In the genomic region with DNA sequence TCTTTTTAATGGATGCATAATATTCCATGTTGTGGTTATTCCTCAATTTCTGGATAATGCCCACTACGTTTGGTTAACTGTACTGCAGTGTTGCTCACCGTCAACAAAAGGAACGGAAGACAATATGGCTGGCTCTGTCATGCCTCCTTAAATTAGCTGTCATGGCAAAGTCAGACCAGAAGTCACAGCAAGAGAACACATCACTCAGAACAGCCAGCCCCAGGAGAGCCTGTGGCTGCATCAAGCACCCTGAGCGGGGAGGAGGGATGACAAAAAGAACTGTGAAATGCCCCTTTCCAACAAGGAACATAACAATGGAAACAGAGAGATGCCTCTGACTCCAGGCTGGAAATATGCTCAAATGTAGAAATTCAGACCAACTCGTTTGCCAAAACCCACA, we compare ENCODE assay signal across 28 cellular contexts.
"Had no signal": no experiment of that assay in that cellular context is flagged by ENCODE, and none has a peak within 500 bp of the region (broad histone marks: within the 10 kb centered on the region; RNA-seq: fewer than 3 reads in every experiment).

No MANE protein-coding gene starts in this region.

- H3K27me3 ChIP-seq: neural progenitor cell, ovary, right lobe of liver, sigmoid colon, stomach, thyroid gland, tibial nerve, upper lobe of right lung, vagina had no signal

- H3K9me3 Mint-ChIP-seq: natural killer cell; stimulated activated effector memory CD8-positive, alpha-beta T cell treated with anti-CD3 and anti-CD28 coated beads, Interleukin-12 subunit alpha, Interleukin-12 subunit beta, amount 100 ng/mL, for 72 hours had no signal

- H3K4me3 Mint-ChIP-seq: natural killer cell; nephron; neural progenitor cell; stimulated activated effector memory CD8-positive, alpha-beta T cell treated with anti-CD3 and anti-CD28 coated beads, Interleukin-12 subunit alpha, Interleukin-12 subunit beta, amount 100 ng/mL, for 72 hours; stimulated activated naive B cell treated with anti-CD40 and anti-IgM and Interleukin-4, amounts not matched to agents 10 μg/mL and 1 μg/mL and 100 μg/mL, for 72 hours; stimulated activated naive CD8-positive, alpha-beta T cell treated with anti-CD3 and anti-CD28 coated beads, Interleukin-15, Interleukin-2, amounts not matched to agents 100 ng/mL and 50 ng/mL, for 24 hours had no signal

- H3K27ac ChIP-seq: neural progenitor cell, ovary, parathyroid adenoma, psoas muscle, right lobe of liver, sigmoid colon, stomach, thoracic aorta, thyroid gland, tibial nerve, upper lobe of right lung, vagina had no signal

- H3K27me3 Mint-ChIP-seq: stimulated activated naive B cell treated with anti-CD40 and anti-IgM and Interleukin-4, amounts not matched to agents 10 μg/mL and 1 μg/mL and 100 μg/mL, for 72 hours; stimulated activated naive CD8-positive, alpha-beta T cell treated with anti-CD3 and anti-CD28 coated beads, Interleukin-15, Interleukin-2, amounts not matched to agents 100 ng/mL and 50 ng/mL, for 24 hours had no signal

- H3K9me3 ChIP-seq: ovary, psoas muscle, right lobe of liver, sigmoid colon, stomach, thoracic aorta, thyroid gland, tibial nerve, upper lobe of right lung, vagina had no signal

- H3K9ac ChIP-seq: neural progenitor cell, parathyroid adenoma had no signal

- H3K27ac Mint-ChIP-seq: natural killer cell; nephron; neural progenitor cell; progenitor cell of endocrine pancreas; stimulated activated effector memory CD8-positive, alpha-beta T cell treated with anti-CD3 and anti-CD28 coated beads, Interleukin-12 subunit alpha, Interleukin-12 subunit beta, amount 100 ng/mL, for 72 hours; stimulated activated naive B cell treated with anti-CD40 and anti-IgM and Interleukin-4, amounts not matched to agents 10 μg/mL and 1 μg/mL and 100 μg/mL, for 72 hours; stimulated activated naive CD8-positive, alpha-beta T cell treated with anti-CD3 and anti-CD28 coated beads, Interleukin-15, Interleukin-2, amounts not matched to agents 100 ng/mL and 50 ng/mL, for 24 hours had no signal

- H3K4me1 ChIP-seq: neural progenitor cell, parathyroid adenoma, psoas muscle, right lobe of liver, sigmoid colon, stomach, upper lobe of right lung, vagina had no signal

- H3K36me3 ChIP-seq: neural progenitor cell, ovary, right lobe of liver, sigmoid colon, stomach, thoracic aorta, thyroid gland, tibial nerve, upper lobe of right lung, vagina had no signal

- H3K4me3 ChIP-seq: neural progenitor cell, ovary, psoas muscle, right lobe of liver, sigmoid colon, stomach, thoracic aorta, thyroid gland, tibial nerve, upper lobe of right lung, vagina had no signal

- H3K4me1 Mint-ChIP-seq: natural killer cell; stimulated activated effector memory CD8-positive, alpha-beta T cell treated with anti-CD3 and anti-CD28 coated beads, Interleukin-12 subunit alpha, Interleukin-12 subunit beta, amount 100 ng/mL, for 72 hours; stimulated activated naive B cell treated with anti-CD40 and anti-IgM and Interleukin-4, amounts not matched to agents 10 μg/mL and 1 μg/mL and 100 μg/mL, for 72 hours had no signal

- DNase-seq: natural killer cell; occipital lobe; ovary; posterior cingulate gyrus; psoas muscle; right cardiac atrium; right lobe of liver; sigmoid colon; small intestine; stimulated activated CD4-positive, alpha-beta T cell treated with anti-CD3 and anti-CD28 coated beads, Interleukin-15, amount 100 ng/mL, for 24 hours; stimulated activated CD4-positive, alpha-beta T cell treated with anti-CD3 and anti-CD28 coated beads, Interleukin-2, amount 100 ng/mL, for 24 hours; stimulated activated CD4-positive, alpha-beta T cell treated with anti-CD3 and anti-CD28 coated beads, Interleukin-2, amount 100 ng/mL, for 48 hours; stimulated activated CD4-positive, alpha-beta T cell treated with anti-CD3 and anti-CD28 coated beads, Interleukin-4, amount 100 ng/mL, for 24 hours; stimulated activated naive B cell treated with anti-CD40 and anti-IgM and Interleukin-4, amounts not matched to agents 10 μg/mL and 1 μg/mL and 100 μg/mL, for 72 hours; stimulated activated naive CD4-positive, alpha-beta T cell treated with Interleukin-2 at 50 U/mL for 16 hours; stomach; thyroid gland; trophoblast cell; upper lobe of right lung had no signal

- ATAC-seq: natural killer cell; psoas muscle; right cardiac atrium; right lobe of liver; stimulated activated effector memory CD8-positive, alpha-beta T cell treated with anti-CD3 and anti-CD28 coated beads, Interleukin-12 subunit alpha, Interleukin-12 subunit beta, amount 100 ng/mL, for 72 hours; stimulated activated naive B cell treated with anti-CD40 and anti-IgM and Interleukin-4, amounts not matched to agents 10 μg/mL and 1 μg/mL and 100 μg/mL, for 72 hours; upper lobe of right lung had no signal

- H3K36me3 Mint-ChIP-seq: natural killer cell; neural progenitor cell; stimulated activated effector memory CD8-positive, alpha-beta T cell treated with anti-CD3 and anti-CD28 coated beads, Interleukin-12 subunit alpha, Interleukin-12 subunit beta, amount 100 ng/mL, for 72 hours; stimulated activated naive B cell treated with anti-CD40 and anti-IgM and Interleukin-4, amounts not matched to agents 10 μg/mL and 1 μg/mL and 100 μg/mL, for 72 hours had no signal
